30 cellular contexts compared by ENCODE assay signal in genomic region chr11:105192115-105192514, GRCh38. TPM values are rescaled to one million over a fixed set of nuclear protein-coding genes. Genes with fewer than 3 reads are reported as not detected.
"Had no signal": no experiment of that assay in that cellular context is flagged by ENCODE, and none has a peak within 500 bp of the region (broad histone marks: within the 10 kb centered on the region; RNA-seq: fewer than 3 reads in every experiment).

No MANE protein-coding gene starts in this region.

- H3K27me3 ChIP-seq: adrenal gland, ascending aorta, brain microvascular endothelial cell, heart right ventricle, sigmoid colon, transverse colon had no signal

- H3K27ac Mint-ChIP-seq: activated CD4-positive, alpha-beta T cell treated with anti-CD3 and anti-CD28 coated beads, Interleukin-2, amount 10 ng/mL, durations not matched to agents 7 days and 5 days; activated CD8-positive, alpha-beta T cell treated with anti-CD3 and anti-CD28 coated beads, Interleukin-2, amount 10 ng/mL, durations not matched to agents 7 days and 5 days; activated naive CD4-positive, alpha-beta T cell treated with anti-CD3 and anti-CD28 coated beads, Interleukin-2, amount 50 U/mL, for 72 hours; activated T-helper 1 cell treated with anti-CD3 and anti-CD28 coated beads, Interleukin-12 subunit alpha, Interleukin-12 subunit beta, Interleukin-2, Interleukin-4 antibody, amounts not matched to agents 30 ng/mL and 10 ng/mL and 1 ng/mL, durations not matched to agents 14 hours and 24 hours and 36 hours; dendritic cell treated with granulocyte-macrophage colony-stimulating factor and Interleukin-4, amounts not matched to agents 40 ng/mL and 50 ng/mL, for 4 days; stimulated activated naive B cell treated with anti-CD40 and anti-IgM and Interleukin-4, amounts not matched to agents 10 μg/mL and 1 μg/mL and 100 μg/mL, for 72 hours had no signal

- H3K27ac ChIP-seq: adrenal gland, ascending aorta, brain microvascular endothelial cell, heart right ventricle, sigmoid colon, transverse colon, VCaP had no signal

- ATAC-seq: activated CD4-positive, CD25-positive, alpha-beta regulatory T cell treated with anti-CD3 and anti-CD28 coated beads, Interleukin-2, amount 50 U/mL, for 24 hours; activated CD8-positive, alpha-beta T cell treated with anti-CD3 and anti-CD28 coated beads, Interleukin-2, amount 10 ng/mL, durations not matched to agents 7 days and 5 days; activated naive CD4-positive, alpha-beta T cell treated with anti-CD3 and anti-CD28 coated beads, Interleukin-2, amount 50 U/mL, for 72 hours; heart right ventricle; left colon; mucosa of descending colon; stimulated activated naive B cell treated with anti-CD40 and anti-IgM and Interleukin-4, amounts not matched to agents 10 μg/mL and 1 μg/mL and 100 μg/mL, for 72 hours had no signal

- H3K4me1 Mint-ChIP-seq: activated CD4-positive, alpha-beta T cell treated with anti-CD3 and anti-CD28 coated beads, Interleukin-2, amount 10 ng/mL, durations not matched to agents 7 days and 5 days; stimulated activated naive B cell treated with anti-CD40 and anti-IgM and Interleukin-4, amounts not matched to agents 10 μg/mL and 1 μg/mL and 100 μg/mL, for 72 hours had no signal

- H3K4me3 Mint-ChIP-seq: activated CD4-positive, alpha-beta T cell treated with anti-CD3 and anti-CD28 coated beads, Interleukin-2, amount 10 ng/mL, durations not matched to agents 7 days and 5 days; activated CD8-positive, alpha-beta T cell treated with anti-CD3 and anti-CD28 coated beads, Interleukin-2, amount 10 ng/mL, durations not matched to agents 7 days and 5 days; activated T-helper 1 cell treated with anti-CD3 and anti-CD28 coated beads, Interleukin-12 subunit alpha, Interleukin-12 subunit beta, Interleukin-2, Interleukin-4 antibody, amounts not matched to agents 30 ng/mL and 10 ng/mL and 1 ng/mL, durations not matched to agents 14 hours and 24 hours and 36 hours; dendritic cell treated with granulocyte-macrophage colony-stimulating factor and Interleukin-4, amounts not matched to agents 40 ng/mL and 50 ng/mL, for 4 days; stimulated activated naive B cell treated with anti-CD40 and anti-IgM and Interleukin-4, amounts not matched to agents 10 μg/mL and 1 μg/mL and 100 μg/mL, for 72 hours had no signal

- H3K9me3 Mint-ChIP-seq: activated CD4-positive, alpha-beta T cell treated with anti-CD3 and anti-CD28 coated beads, Interleukin-2, amount 10 ng/mL, durations not matched to agents 7 days and 5 days; activated naive CD4-positive, alpha-beta T cell treated with anti-CD3 and anti-CD28 coated beads, Interleukin-2, amount 50 U/mL, for 72 hours; activated T-helper 1 cell treated with anti-CD3 and anti-CD28 coated beads, Interleukin-12 subunit alpha, Interleukin-12 subunit beta, Interleukin-2, Interleukin-4 antibody, amounts not matched to agents 30 ng/mL and 10 ng/mL and 1 ng/mL, durations not matched to agents 14 hours and 24 hours and 36 hours; stimulated activated naive B cell treated with anti-CD40 and anti-IgM and Interleukin-4, amounts not matched to agents 10 μg/mL and 1 μg/mL and 100 μg/mL, for 72 hours had no signal

- H3K36me3 Mint-ChIP-seq: activated naive CD4-positive, alpha-beta T cell treated with anti-CD3 and anti-CD28 coated beads, Interleukin-2, amount 50 U/mL, for 72 hours; stimulated activated naive B cell treated with anti-CD40 and anti-IgM and Interleukin-4, amounts not matched to agents 10 μg/mL and 1 μg/mL and 100 μg/mL, for 72 hours had no signal

- H3K4me2 ChIP-seq: smooth muscle cell had no signal

- H3K9me3 ChIP-seq: adrenal gland, ascending aorta, heart right ventricle, mucosa of descending colon, sigmoid colon, transverse colon had no signal

- H3K36me3 ChIP-seq: adrenal gland, ascending aorta, brain microvascular endothelial cell, heart right ventricle, sigmoid colon, transverse colon had no signal

- DNase-seq: activated CD4-positive, alpha-beta T cell treated with anti-CD3 and anti-CD28 coated beads, Interleukin-2, amount 10 ng/mL, durations not matched to agents 7 days and 5 days; activated CD8-positive, alpha-beta T cell treated with anti-CD3 and anti-CD28 coated beads, Interleukin-2, amount 10 ng/mL, durations not matched to agents 7 days and 5 days; activated gamma-delta T cell treated with Interleukin-2 at 50 U/mL for 16 hours; adrenal gland; brain microvascular endothelial cell; caudate nucleus; effector CD4-positive, alpha-beta T cell; heart right ventricle; islet precursor cell; left colon; mesenchymal stem cell; mucosa of descending colon; sigmoid colon; stimulated activated CD4-positive, alpha-beta T cell treated with anti-CD3 and anti-CD28 coated beads, Interleukin-2, amount 100 ng/mL, for 48 hours; stimulated activated CD8-positive, alpha-beta memory T cell treated with anti-CD3 and anti-CD28 coated beads, Interleukin-4, amount 100 ng/mL, for 48 hours; stimulated activated naive B cell treated with anti-CD40 and anti-IgM and Interleukin-4, amounts not matched to agents 10 μg/mL and 1 μg/mL and 100 μg/mL, for 72 hours; transverse colon had no signal

- H3K4me3 ChIP-seq: adrenal gland, ascending aorta, heart right ventricle, mucosa of descending colon, sigmoid colon, smooth muscle cell, transverse colon had no signal

- H3K27me3 Mint-ChIP-seq: dendritic cell treated with granulocyte-macrophage colony-stimulating factor and Interleukin-4, amounts not matched to agents 40 ng/mL and 50 ng/mL, for 4 days; stimulated activated naive B cell treated with anti-CD40 and anti-IgM and Interleukin-4, amounts not matched to agents 10 μg/mL and 1 μg/mL and 100 μg/mL, for 72 hours had no signal

- H3K4me1 ChIP-seq: adrenal gland, ascending aorta, sigmoid colon, transverse colon had no signal

RNA-seq across cellular contexts. Expression of gene CARD18, which starts 52.5 kb away (rescaled TPM):
- total RNA-seq: activated CD4-positive, alpha-beta T cell treated with anti-CD3 and anti-CD28 coated beads, Interleukin-2, amount 10 ng/mL, durations not matched to agents 7 days and 5 days; activated CD8-positive, alpha-beta T cell treated with anti-CD3 and anti-CD28 coated beads, Interleukin-2, amount 10 ng/mL, durations not matched to agents 7 days and 5 days; activated naive CD4-positive, alpha-beta T cell treated with anti-CD3 and anti-CD28 coated beads, Interleukin-2, amount 50 U/mL, for 72 hours; activated T-helper 1 cell treated with anti-CD3 and anti-CD28 coated beads, Interleukin-12 subunit alpha, Interleukin-12 subunit beta, Interleukin-2, Interleukin-4 antibody, amounts not matched to agents 30 ng/mL and 10 ng/mL and 1 ng/mL, durations not matched to agents 14 hours and 24 hours and 36 hours; adrenal gland; ascending aorta; epithelial cell of proximal tubule; left colon; mucosa of descending colon; omental fat pad; posterior vena cava; renal cortical epithelial cell; sigmoid colon; smooth muscle cell; temporal lobe; transverse colon had no signal
- polyA plus RNA-seq: adrenal gland, neural cell, sigmoid colon, smooth muscle cell had no signal
